ENCODE assay signal across 8 cellular contexts in genomic region chrX:30822068-30822671, GRCh38.
DNase-seq lines count a peak whose midpoint lies in the region; ATAC-seq and TF ChIP-seq lines count a peak whose summit lies in the region.

No MANE protein-coding gene starts in this region.

- peaks cover 9% of the 10 kb centered on the region for H3K4me1 Mint-ChIP-seq in activated T-helper 2 cell treated with anti-CD3 and anti-CD28 coated beads, Interferon-gamma antibody, Interleukin-2, Interleukin-4, amounts not matched to agents 10 μg/mL and 5 μg/mL and 100 μg/mL, durations not matched to agents 14 hours and 24 hours and 36 hours (ENCODE audit: low read depth)

- peaks cover 0 to 7% (median 1%) of the 10 kb centered on the region in 4 donors for H3K4me1 ChIP-seq in liver (ENCODE audit: control insufficient read depth in 4 of 4, insufficient read depth in 4 of 4, low read length in 3 of 4)

- intact Hi-C loops in left colon (cut with DNase I, micrococcal nuclease), result no loop called here
- intact Hi-C loops in activated T-helper 2 cell treated with anti-CD3 and anti-CD28 coated beads, Interferon-gamma antibody, Interleukin-2, Interleukin-4, amounts not matched to agents 10 μg/mL and 5 μg/mL and 100 μg/mL, durations not matched to agents 14 hours and 24 hours and 36 hours (cut with micrococcal nuclease), result loop anchor here (5.0 kb wide), 1 partner anchor 85 kb away; no protein-coding TSS in a partner anchor

- no peaks in the 10 kb centered on the region for H3K9me3 Mint-ChIP-seq in activated T-helper 2 cell treated with anti-CD3 and anti-CD28 coated beads, Interferon-gamma antibody, Interleukin-2, Interleukin-4, amounts not matched to agents 10 μg/mL and 5 μg/mL and 100 μg/mL, durations not matched to agents 14 hours and 24 hours and 36 hours

- H3K36me3 ChIP-seq in liver (ENCODE audit: control insufficient read depth in 4 of 4, insufficient read depth in 3 of 4, low read depth in 1 of 4, low read length in 3 of 4), result no peaks in the 10 kb centered on the region

- no peaks in the 10 kb centered on the region for H3K27me3 ChIP-seq in liver (ENCODE audit: control insufficient read depth in 4 of 4, insufficient read depth in 4 of 4, low read length in 3 of 4)

- no peaks in the 10 kb centered on the region for H3K9me3 ChIP-seq in liver (ENCODE audit: control insufficient read depth in 4 of 4, low read length in 3 of 4)

- no peak overlapping the region for H3K27ac ChIP-seq in liver (ENCODE audit: low read depth in 1 of 2, low read length in 2 of 2)

- H3K9ac ChIP-seq in liver (ENCODE audit: low read depth in 1 of 2, low read length in 2 of 2), result no peak overlapping the region

- peaks cover 2% of the 10 kb centered on the region for H3K27me3 Mint-ChIP-seq in activated T-helper 2 cell treated with anti-CD3 and anti-CD28 coated beads, Interferon-gamma antibody, Interleukin-2, Interleukin-4, amounts not matched to agents 10 μg/mL and 5 μg/mL and 100 μg/mL, durations not matched to agents 14 hours and 24 hours and 36 hours (ENCODE audit: low read depth)

- peak; percentile 13 for TF ChIP-seq CTCF in liver (IDR thresholded peaks at IDR 0.05; ENCODE audit: low read depth, low read length, missing input control)

- ATAC-seq in GM18868 (IDR thresholded peaks at IDR 0.05; ENCODE audit: unreplicated experiment) (peak; percentile 90), HG02623 (IDR thresholded peaks at IDR 0.05; ENCODE audit: unreplicated experiment) (peak; percentile 72), left colon (no peak)

- DNase-seq in NCI-H69 (lab: John Stamatoyannopoulos, UW) (peak; percentile 16), left colon (no peak), NCI-H1436 treated with DMSO at 0.1 percent for 48 hours (lab: John Stamatoyannopoulos, UW) (no peak), SKM-1 (lab: John Stamatoyannopoulos, UW; ENCODE audit: unreplicated experiment) (no peak)
- no peak for DNase-seq in activated T-helper 2 cell treated with anti-CD3 and anti-CD28 coated beads, Interferon-gamma antibody, Interleukin-2, Interleukin-4, amounts not matched to agents 10 μg/mL and 5 μg/mL and 100 μg/mL, durations not matched to agents 14 hours and 24 hours and 36 hours (ENCODE audit: low spot score)

- H3K27ac Mint-ChIP-seq in activated T-helper 2 cell treated with anti-CD3 and anti-CD28 coated beads, Interferon-gamma antibody, Interleukin-2, Interleukin-4, amounts not matched to agents 10 μg/mL and 5 μg/mL and 100 μg/mL, durations not matched to agents 14 hours and 24 hours and 36 hours, result no peak overlapping the region

- no peak overlapping the region for H3K4me3 Mint-ChIP-seq in activated T-helper 2 cell treated with anti-CD3 and anti-CD28 coated beads, Interferon-gamma antibody, Interleukin-2, Interleukin-4, amounts not matched to agents 10 μg/mL and 5 μg/mL and 100 μg/mL, durations not matched to agents 14 hours and 24 hours and 36 hours (ENCODE audit: low read depth)

- WGBS in liver, result 66% methylated on average over 3 of the region's 3 CpGs

- no peak overlapping the region for H3K4me3 ChIP-seq in liver (ENCODE audit: low read depth in 1 of 3, low read length in 3 of 3)

- no peaks in the 10 kb centered on the region for H3K36me3 Mint-ChIP-seq in activated T-helper 2 cell treated with anti-CD3 and anti-CD28 coated beads, Interferon-gamma antibody, Interleukin-2, Interleukin-4, amounts not matched to agents 10 μg/mL and 5 μg/mL and 100 μg/mL, durations not matched to agents 14 hours and 24 hours and 36 hours (ENCODE audit: low read depth)

- peak; percentile 69 to 71 for TF ChIP-seq RAD21 in liver (IDR thresholded peaks at IDR 0.05)

TF ChIP-seq in liver, 16 proteins besides CTCF, POLR2A, EP300 and RAD21:
- TF ChIP-seq SP1 (IDR thresholded peaks at IDR 0.05), result no peak
- no peak for TF ChIP-seq MAX (IDR thresholded peaks at IDR 0.05)
- TF ChIP-seq ZBTB33 (IDR thresholded peaks at IDR 0.05), result no peak
- no peak for TF ChIP-seq RXRA (IDR thresholded peaks at IDR 0.05)
- TF ChIP-seq HNF4A (conservative IDR thresholded peaks at IDR 0.05), result no peak
- TF ChIP-seq REST (IDR thresholded peaks at IDR 0.05), result no peak
- TF ChIP-seq FOXA2 (IDR thresholded peaks at IDR 0.05), result no peak
- TF ChIP-seq YY1 (IDR thresholded peaks at IDR 0.05), result no peak
- TF ChIP-seq NR2F2 (IDR thresholded peaks at IDR 0.05), result no peak
- no peak for TF ChIP-seq EGR1 (IDR thresholded peaks at IDR 0.05; ENCODE audit: low read depth in 2 of 2)
- no peak for TF ChIP-seq HNF4G (IDR thresholded peaks at IDR 0.05)
- no peak for TF ChIP-seq FOXA1 (IDR thresholded peaks at IDR 0.05)
- TF ChIP-seq GABPA (IDR thresholded peaks at IDR 0.05 in 1 of 2, conservative IDR thresholded peaks at IDR 0.05 in 1 of 2), result no peak
- no peak for TF ChIP-seq JUND (IDR thresholded peaks at IDR 0.05)
- no peak for TF ChIP-seq ATF3 (IDR thresholded peaks at IDR 0.05)
- TF ChIP-seq TAF1 (conservative IDR thresholded peaks at IDR 0.05), result no peak
